ENCODE assay signal across 13 cellular contexts in the genomic region with DNA sequence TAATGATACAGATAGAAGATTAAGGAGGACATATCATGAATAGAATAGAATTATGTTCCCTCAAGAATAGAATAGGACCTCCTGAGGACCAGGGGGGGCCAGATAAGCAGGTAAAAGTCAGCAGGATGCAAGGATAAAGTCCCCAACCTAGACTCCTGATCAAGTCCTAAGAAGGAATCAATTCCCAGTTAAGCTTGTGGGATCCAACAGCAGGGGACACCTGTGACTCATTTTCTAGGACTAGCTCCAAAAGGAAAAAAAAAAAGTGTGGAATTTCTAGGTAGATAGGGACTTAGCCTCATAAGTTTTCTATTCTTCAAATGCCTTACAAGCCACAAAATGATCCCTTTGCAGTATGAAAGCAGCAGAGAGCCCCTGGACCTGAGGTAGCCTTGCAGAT.
"Had no signal": no experiment of that assay in that cellular context is flagged by ENCODE, and none has a peak within 500 bp of the region (broad histone marks: within the 10 kb centered on the region; RNA-seq: fewer than 3 reads in every experiment).

No MANE protein-coding gene starts in this region.

- H3K27ac Mint-ChIP-seq: activated naive CD8-positive, alpha-beta T cell; naive B cell; stimulated activated effector memory CD8-positive, alpha-beta T cell treated with anti-CD3 and anti-CD28 coated beads, Interleukin-12 subunit alpha, Interleukin-12 subunit beta, amount 100 ng/mL, for 72 hours had no signal

- H3K36me3 Mint-ChIP-seq: activated naive CD8-positive, alpha-beta T cell; naive B cell; stimulated activated effector memory CD8-positive, alpha-beta T cell treated with anti-CD3 and anti-CD28 coated beads, Interleukin-12 subunit alpha, Interleukin-12 subunit beta, amount 100 ng/mL, for 72 hours had no signal

- H3K4me3 Mint-ChIP-seq: activated naive CD8-positive, alpha-beta T cell; naive B cell; stimulated activated effector memory CD8-positive, alpha-beta T cell treated with anti-CD3 and anti-CD28 coated beads, Interleukin-12 subunit alpha, Interleukin-12 subunit beta, amount 100 ng/mL, for 72 hours had no signal

- H3K9me3 ChIP-seq: heart left ventricle, left lung, ovary, tibial nerve, vagina had no signal

- H3K4me1 Mint-ChIP-seq: naive B cell; stimulated activated effector memory CD8-positive, alpha-beta T cell treated with anti-CD3 and anti-CD28 coated beads, Interleukin-12 subunit alpha, Interleukin-12 subunit beta, amount 100 ng/mL, for 72 hours had no signal

- H3K4me1 ChIP-seq: heart left ventricle, left lung had no signal

- H3K27me3 Mint-ChIP-seq: naive B cell had no signal

- H3K27me3 ChIP-seq: left lung, ovary, tibial nerve, vagina had no signal

- H3K9me3 Mint-ChIP-seq: stimulated activated effector memory CD8-positive, alpha-beta T cell treated with anti-CD3 and anti-CD28 coated beads, Interleukin-12 subunit alpha, Interleukin-12 subunit beta, amount 100 ng/mL, for 72 hours had no signal

- H3K36me3 ChIP-seq: heart left ventricle, left lung, ovary, tibial nerve, vagina had no signal

- H3K27ac ChIP-seq: left lung, ovary, vagina had no signal

- DNase-seq: activated CD4-positive, alpha-beta T cell treated with anti-CD3 and anti-CD28 coated beads, Interleukin-2, amount 50 U/mL, for 1 hour; activated CD8-positive, alpha-beta memory T cell treated with anti-CD3 and anti-CD28 coated beads for 24 hours; activated gamma-delta T cell treated with Interleukin-2 at 50 U/mL for 16 hours; heart left ventricle; left lung; mammary epithelial cell; naive B cell; ovary; T-helper 9 cell had no signal

- H3K4me3 ChIP-seq: heart left ventricle, left lung, ovary, tibial nerve, vagina had no signal

- ATAC-seq: heart left ventricle; stimulated activated effector memory CD8-positive, alpha-beta T cell treated with anti-CD3 and anti-CD28 coated beads, Interleukin-12 subunit alpha, Interleukin-12 subunit beta, amount 100 ng/mL, for 72 hours had no signal
